Comparison of ENCODE assay signal across 20 cellular contexts in genomic region chr15:55260562-55261131, GRCh38. TPM values are rescaled to one million over a fixed set of nuclear protein-coding genes. Genes with fewer than 3 reads are reported as not detected.
A peak's percentile ranks its signal among the peaks of the same experiment; 100 is the strongest.
DNase-seq lines count a peak whose midpoint lies in the region; ATAC-seq and TF ChIP-seq lines count a peak whose summit lies in the region.
"Had no signal": no experiment of that assay in that cellular context is flagged by ENCODE, and none has a peak within 500 bp of the region (broad histone marks: within the 10 kb centered on the region; RNA-seq: fewer than 3 reads in every experiment).

No MANE protein-coding gene starts in this region.

- H3K9me3 Mint-ChIP-seq in activated T-cell treated with anti-CD3 and anti-CD28 coated beads, Interleukin-2, amount 50 U/mL, for 24 hours: no peaks in the 10 kb centered on the region
- no peaks in the 10 kb centered on the region for H3K9me3 Mint-ChIP-seq in activated T-cell treated with anti-CD3 and anti-CD28 coated beads, Interleukin-2, amount 50 U/mL, for 4 hours
- no peaks in the 10 kb centered on the region for H3K9me3 Mint-ChIP-seq in effector memory CD8-positive, alpha-beta T cell

- H3K4me3 ChIP-seq in neutrophil (ENCODE audit: low read depth in 1 of 2, low read length in 1 of 2): no peak overlapping the region
- no peak overlapping the region for H3K4me3 ChIP-seq in coronary artery
- H3K4me3 ChIP-seq: A549, SJSA1 had no signal

- no peaks in the 10 kb centered on the region for H3K27me3 Mint-ChIP-seq in activated T-cell treated with anti-CD3 and anti-CD28 coated beads, Interleukin-2, amount 50 U/mL, for 24 hours
- H3K27me3 Mint-ChIP-seq in activated T-cell treated with anti-CD3 and anti-CD28 coated beads, Interleukin-2, amount 50 U/mL, for 4 hours (ENCODE audit: low read depth): no peaks in the 10 kb centered on the region
- H3K27me3 Mint-ChIP-seq in effector memory CD8-positive, alpha-beta T cell: no peaks in the 10 kb centered on the region

- TF ChIP-seq CTCF in neutrophil (IDR thresholded peaks at IDR 0.05): no peak
- TF ChIP-seq CTCF in coronary artery (IDR thresholded peaks at IDR 0.05): no peak

- ATAC-seq in activated T-cell treated with anti-CD3 and anti-CD28 coated beads, Interleukin-2, amount 50 U/mL, for 4 hours: no peak
- no peak for ATAC-seq in effector memory CD8-positive, alpha-beta T cell (replicated peaks)
- ATAC-seq: A549 had no signal

- H3K27ac Mint-ChIP-seq in activated T-cell treated with anti-CD3 and anti-CD28 coated beads, Interleukin-2, amount 50 U/mL, for 24 hours: peak overlapping the region; percentile 12
- peak overlapping the region; percentile 6 to 72 for H3K27ac Mint-ChIP-seq in effector memory CD8-positive, alpha-beta T cell

- peaks cover 47 to 52% of the 10 kb centered on the region in 2 experiments for H3K4me1 ChIP-seq in neutrophil (ENCODE audit: control insufficient read depth in 1 of 2, insufficient read depth in 1 of 2, low read depth in 1 of 2, low read length in 1 of 2)
- H3K4me1 ChIP-seq: A549, SJSA1 had no signal

- H3K9me3 ChIP-seq in neutrophil: no peaks in the 10 kb centered on the region
- H3K9me3 ChIP-seq: A549, SJSA1 had no signal

- H3K27ac ChIP-seq in neutrophil (peak overlapping the region; percentile 56), coronary artery (no peak overlapping the region)
- H3K27ac ChIP-seq: A549, KMS-11, SJSA1 had no signal

- H3K4me1 Mint-ChIP-seq in activated T-cell treated with anti-CD3 and anti-CD28 coated beads, Interleukin-2, amount 50 U/mL, for 24 hours (ENCODE audit: low read depth): peaks cover 53% of the 10 kb centered on the region
- H3K4me1 Mint-ChIP-seq in activated T-cell treated with anti-CD3 and anti-CD28 coated beads, Interleukin-2, amount 50 U/mL, for 4 hours (ENCODE audit: low read depth): peaks cover 44% of the 10 kb centered on the region
- peaks cover 53 to 72% of the 10 kb centered on the region in 2 donors for H3K4me1 Mint-ChIP-seq in effector memory CD8-positive, alpha-beta T cell (ENCODE audit: low read depth in 2 of 2)

- peaks cover 89% of the 10 kb centered on the region for H3K36me3 Mint-ChIP-seq in activated T-cell treated with anti-CD3 and anti-CD28 coated beads, Interleukin-2, amount 50 U/mL, for 24 hours (ENCODE audit: low read depth)
- H3K36me3 Mint-ChIP-seq in activated T-cell treated with anti-CD3 and anti-CD28 coated beads, Interleukin-2, amount 50 U/mL, for 4 hours (ENCODE audit: insufficient read depth): peaks cover 39% of the 10 kb centered on the region
- peaks cover 20% of the 10 kb centered on the region for H3K36me3 Mint-ChIP-seq in effector memory CD8-positive, alpha-beta T cell (ENCODE audit: insufficient read depth)

- peaks cover 23% of the 10 kb centered on the region for H3K36me3 ChIP-seq in neutrophil
- H3K36me3 ChIP-seq: SJSA1 had no signal

- H3K27me3 ChIP-seq in neutrophil: no peaks in the 10 kb centered on the region
- H3K27me3 ChIP-seq: SJSA1 had no signal

- no peak for DNase-seq in activated T-cell treated with anti-CD3 and anti-CD28 coated beads, Interleukin-2, amount 50 U/mL, for 24 hours
- no peak for DNase-seq in activated T-cell treated with anti-CD3 and anti-CD28 coated beads, Interleukin-2, amount 50 U/mL, for 4 hours
- DNase-seq in NOMO-1 (lab: John Stamatoyannopoulos, UW; ENCODE audit: unreplicated experiment in 2 of 2) (peak; percentile 11 to 58), NCI-H82 (lab: John Stamatoyannopoulos, UW) (no peak), coronary artery (ENCODE audit: low spot score) (no peak)
- no peak for DNase-seq in effector memory CD8-positive, alpha-beta T cell
- DNase-seq in effector CD8-positive, alpha-beta T cell (lab: John Stamatoyannopoulos, UW): no peak
- DNase-seq: C1 segment of cervical spinal cord; COR-L47; GF-D8; NCI-H1105 treated with DMSO at 0.1 percent for 48 hours; NCI-H1694 treated with DMSO at 0.1 percent for 48 hours; NCI-H2107; NCI-H226; NCI-H526 treated with DMSO at 0.1 percent for 48 hours; NK-92 treated with Interleukin-12 subunit alpha and Interleukin-12 subunit beta, amount 100 ng/mL, for 24 hours had no signal

- H3K4me3 Mint-ChIP-seq in activated T-cell treated with anti-CD3 and anti-CD28 coated beads, Interleukin-2, amount 50 U/mL, for 24 hours: no peak overlapping the region
- H3K4me3 Mint-ChIP-seq in activated T-cell treated with anti-CD3 and anti-CD28 coated beads, Interleukin-2, amount 50 U/mL, for 4 hours: no peak overlapping the region
- H3K4me3 Mint-ChIP-seq in effector memory CD8-positive, alpha-beta T cell: no peak overlapping the region

RNA-seq across cellular contexts. Expression of gene RAB27A, which starts 29.0 kb away (rescaled TPM):
- 100 to 1,000 TPM in 2 of 3 donors, 10 to 100 TPM in 1; 95.3 to 144 (median 108) TPM for total RNA-seq in activated T-cell treated with anti-CD3 and anti-CD28 coated beads, Interleukin-2, amount 50 U/mL, for 4 hours

RNA-seq across cellular contexts. Expression of gene PIGBOS1, which starts 58.3 kb away (rescaled TPM):
- 10 to 100 TPM; 10.3 to 13.0 (median 10.8) TPM for total RNA-seq in activated T-cell treated with anti-CD3 and anti-CD28 coated beads, Interleukin-2, amount 50 U/mL, for 4 hours

RNA-seq across cellular contexts. Expression of gene PIGB, which starts 58.4 kb away (rescaled TPM):
- 10 to 100 TPM; 12.2 to 14.2 (median 13.0) TPM for total RNA-seq in activated T-cell treated with anti-CD3 and anti-CD28 coated beads, Interleukin-2, amount 50 U/mL, for 4 hours

Comparison
In these comparisons a context has a peak if more than half of its experiments do, and no peak if none do; other contexts are left out.
1. DNase-seq: peak in NOMO-1 (2 of 2); none in activated T-cell treated with anti-CD3 and anti-CD28 coated beads, Interleukin-2, amount 50 U/mL, for 24 hours (single experiment), activated T-cell treated with anti-CD3 and anti-CD28 coated beads, Interleukin-2, amount 50 U/mL, for 4 hours (single experiment), effector memory CD8-positive, alpha-beta T cell (0 of 3), NCI-H82 (single experiment), coronary artery (single experiment) and effector CD8-positive, alpha-beta T cell (single experiment).